In the genomic region with DNA sequence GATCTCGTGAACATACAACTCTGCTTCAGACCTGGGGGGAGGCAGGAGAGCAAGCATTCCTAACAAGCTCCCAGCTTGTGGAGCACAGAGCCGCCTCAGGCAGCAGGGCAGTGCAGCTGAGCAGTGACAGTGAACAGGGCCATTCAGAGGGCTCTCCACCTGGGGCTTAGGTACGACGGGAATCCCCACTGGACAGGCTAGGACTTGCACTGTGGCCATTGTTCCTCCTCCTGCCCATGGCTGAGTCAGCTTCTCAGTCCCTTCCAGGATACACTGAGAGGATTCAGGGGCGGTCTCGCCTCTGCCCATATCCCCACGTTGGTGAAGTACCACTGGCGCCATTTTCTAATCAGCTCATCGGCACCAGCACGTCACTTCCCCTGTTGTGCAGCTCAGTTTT, we compare ENCODE assay signal across 1 cellular context.
A peak's percentile ranks its signal among the peaks of the same experiment; 100 is the strongest.
TF ChIP-seq lines count a peak whose summit lies in the region.

No MANE protein-coding gene starts in this region.

TF ChIP-seq in H1, 55 proteins besides CTCF, POLR2A, EP300 and RAD21 (continued from another document):
- TF ChIP-seq, protein P1, sequence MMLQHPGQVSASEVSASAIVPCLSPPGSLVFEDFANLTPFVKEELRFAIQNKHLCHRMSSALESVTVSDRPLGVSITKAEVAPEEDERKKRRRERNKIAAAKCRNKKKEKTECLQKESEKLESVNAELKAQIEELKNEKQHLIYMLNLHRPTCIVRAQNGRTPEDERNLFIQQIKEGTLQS (IDR thresholded peaks at IDR 0.05; ENCODE audit: insufficient read depth, low read depth, low read length): no peak
- no peak for TF ChIP-seq EZH2 (IDR thresholded peaks at IDR 0.05; ENCODE audit: low read depth, low read length, severe bottlenecking)
- peak; percentile 41 for TF ChIP-seq KDM4A (IDR thresholded peaks at IDR 0.05; ENCODE audit: low read depth, low read length, severe bottlenecking)
- TF ChIP-seq BACH1 (IDR thresholded peaks at IDR 0.05; ENCODE audit: low read length): peak; percentile 59; the same call in 1 of the 2 replicates
- no peak for TF ChIP-seq CEBPB (IDR thresholded peaks at IDR 0.05; ENCODE audit: low read depth, low read length)
- TF ChIP-seq GTF2F1 (IDR thresholded peaks at IDR 0.05; ENCODE audit: borderline replicate concordance, low read depth, low read length): 0 out of 2 replicates have a peak, but pooled peaks have one; percentile 12
- TF ChIP-seq, protein P2, sequence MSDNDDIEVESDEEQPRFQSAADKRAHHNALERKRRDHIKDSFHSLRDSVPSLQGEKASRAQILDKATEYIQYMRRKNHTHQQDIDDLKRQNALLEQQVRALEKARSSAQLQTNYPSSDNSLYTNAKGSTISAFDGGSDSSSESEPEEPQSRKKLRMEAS (IDR thresholded peaks at IDR 0.05): peak; percentile 45
- peak; percentile 32; the same call in 1 of the 2 replicates for TF ChIP-seq TEAD4 (IDR thresholded peaks at IDR 0.05; ENCODE audit: low read depth, low read length)
- TF ChIP-seq TAF1 (IDR thresholded peaks at IDR 0.05; ENCODE audit: low read depth, low read length): peak; percentile 75
- peak; percentile 35 for TF ChIP-seq ASH2L (IDR thresholded peaks at IDR 0.05; ENCODE audit: low read length)
- TF ChIP-seq YY1 (IDR thresholded peaks at IDR 0.05; ENCODE audit: low read depth, low read length): peak; percentile 85
- 0 out of 2 replicates have a peak, but pooled peaks have one; percentile 37 for TF ChIP-seq CREB1 (IDR thresholded peaks at IDR 0.05)
- peak; percentile 84 for TF ChIP-seq POLR2AphosphoS5 (IDR thresholded peaks at IDR 0.05; ENCODE audit: low read depth, low read length)
- TF ChIP-seq, protein P3, sequence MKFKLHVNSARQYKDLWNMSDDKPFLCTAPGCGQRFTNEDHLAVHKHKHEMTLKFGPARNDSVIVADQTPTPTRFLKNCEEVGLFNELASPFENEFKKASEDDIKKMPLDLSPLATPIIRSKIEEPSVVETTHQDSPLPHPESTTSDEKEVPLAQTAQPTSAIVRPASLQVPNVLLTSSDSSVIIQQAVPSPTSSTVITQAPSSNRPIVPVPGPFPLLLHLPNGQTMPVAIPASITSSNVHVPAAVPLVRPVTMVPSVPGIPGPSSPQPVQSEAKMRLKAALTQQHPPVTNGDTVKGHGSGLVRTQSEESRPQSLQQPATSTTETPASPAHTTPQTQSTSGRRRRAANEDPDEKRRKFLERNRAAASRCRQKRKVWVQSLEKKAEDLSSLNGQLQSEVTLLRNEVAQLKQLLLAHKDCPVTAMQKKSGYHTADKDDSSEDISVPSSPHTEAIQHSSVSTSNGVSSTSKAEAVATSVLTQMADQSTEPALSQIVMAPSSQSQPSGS (IDR thresholded peaks at IDR 0.05; ENCODE audit: low read length): no peak
- 0 out of 2 replicates have a peak, but pooled peaks have one; percentile 35 for TF ChIP-seq SP1 (IDR thresholded peaks at IDR 0.05; ENCODE audit: low read depth, low read length)
- TF ChIP-seq CBX5 (IDR thresholded peaks at IDR 0.05; ENCODE audit: low read depth, low read length): no peak
- TF ChIP-seq NRF1 (IDR thresholded peaks at IDR 0.05; ENCODE audit: low read depth, low read length): no peak
